ENCODE assay signal across 15 cellular contexts in the genomic region with DNA sequence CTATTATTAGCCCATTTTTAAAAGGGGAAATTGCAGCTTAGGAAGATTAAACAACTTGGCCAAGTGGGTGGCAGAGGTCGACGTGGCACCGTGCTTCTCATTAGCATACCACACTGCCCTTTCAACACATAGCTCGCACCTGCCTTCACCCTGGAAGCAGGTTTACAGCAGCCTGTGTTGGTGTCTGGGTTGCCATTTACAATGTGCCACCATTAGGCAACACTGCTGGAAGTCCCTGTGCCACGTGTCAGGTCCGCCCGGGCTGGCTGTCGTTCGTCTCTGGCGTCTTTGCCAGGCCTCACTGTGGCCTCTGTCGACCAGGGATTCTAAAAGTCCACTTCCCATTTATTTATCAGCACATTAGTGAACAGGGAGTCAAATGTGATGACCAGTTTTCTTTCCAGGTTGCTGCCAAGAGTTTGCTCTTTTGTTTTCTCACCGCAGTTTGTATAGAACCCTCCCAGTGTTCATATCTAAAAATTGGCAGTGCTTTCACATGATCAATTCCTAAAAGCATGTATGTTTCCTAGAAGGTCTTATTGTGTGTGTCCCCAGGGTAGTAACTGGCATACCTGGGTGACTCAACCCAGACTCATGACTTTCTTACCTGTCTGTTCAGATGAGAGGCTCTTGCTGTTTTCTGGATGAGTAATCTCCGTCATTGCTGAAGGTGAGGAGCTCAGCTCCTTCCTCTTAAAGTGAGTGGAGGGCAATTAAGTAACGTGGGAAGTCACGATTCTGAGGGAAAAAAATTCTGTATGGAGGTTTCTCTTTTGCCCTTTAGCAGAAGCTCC. TPM values are rescaled to one million over a fixed set of nuclear protein-coding genes. Genes with fewer than 3 reads are reported as not detected.
DNase-seq lines count a peak whose midpoint lies in the region; ATAC-seq and TF ChIP-seq lines count a peak whose summit lies in the region.
"Had no signal": no experiment of that assay in that cellular context is flagged by ENCODE, and none has a peak within 500 bp of the region (broad histone marks: within the 10 kb centered on the region; RNA-seq: fewer than 3 reads in every experiment).

No MANE protein-coding gene starts in this region.

- H3K9me3 Mint-ChIP-seq in activated CD8-positive, alpha-beta T cell treated with anti-CD3 and anti-CD28 coated beads for 36 hours = no peaks in the 10 kb centered on the region
- no peaks in the 10 kb centered on the region for H3K9me3 Mint-ChIP-seq in activated CD8-positive, alpha-beta T cell treated with anti-CD3 and anti-CD28 coated beads, Interleukin-2, amount 10 ng/mL, durations not matched to agents 7 days and 5 days (ENCODE audit: insufficient read depth)

- peaks cover 42% of the 10 kb centered on the region for H4K20me1 ChIP-seq in osteoblast (ENCODE audit: insufficient read depth, low read length)

- no peaks in the 10 kb centered on the region for H3K27me3 Mint-ChIP-seq in activated CD8-positive, alpha-beta T cell treated with anti-CD3 and anti-CD28 coated beads for 36 hours
- H3K27me3 Mint-ChIP-seq in activated CD8-positive, alpha-beta T cell treated with anti-CD3 and anti-CD28 coated beads, Interleukin-2, amount 10 ng/mL, durations not matched to agents 7 days and 5 days (ENCODE audit: low read depth) = no peaks in the 10 kb centered on the region

- H3K27me3 ChIP-seq in dorsolateral prefrontal cortex (no peaks in the 10 kb centered on the region), osteoblast (ENCODE audit: insufficient read depth, low read length) (no peaks in the 10 kb centered on the region)
- H3K27me3 ChIP-seq: gastrocnemius medialis had no signal

- H3K4me3 ChIP-seq in dorsolateral prefrontal cortex = peak overlapping the region in 6 of 59 donors; percentile 0 to 49 (median 7)
- H3K4me3 ChIP-seq in osteoblast (ENCODE audit: insufficient read depth, low read length) = no peak overlapping the region
- H3K4me3 ChIP-seq: gastrocnemius medialis, thoracic aorta had no signal

- CTCF ChIA-PET in activated CD8-positive, alpha-beta T cell treated with anti-CD3 and anti-CD28 coated beads for 36 hours (lab: Charles Lee) = interaction anchor here (1.0 kb wide), 1 partner anchor 393 kb away, joined by 3 read pairs; no protein-coding TSS in a partner anchor
- CTCF ChIA-PET in activated CD8-positive, alpha-beta T cell treated with anti-CD3 and anti-CD28 coated beads, Interleukin-2, amount 10 ng/mL, durations not matched to agents 7 days and 5 days (lab: Charles Lee) = no interaction called here

- H3K4me3 Mint-ChIP-seq in activated CD8-positive, alpha-beta T cell treated with anti-CD3 and anti-CD28 coated beads for 36 hours = no peak overlapping the region
- H3K4me3 Mint-ChIP-seq in activated CD8-positive, alpha-beta T cell treated with anti-CD3 and anti-CD28 coated beads, Interleukin-2, amount 10 ng/mL, durations not matched to agents 7 days and 5 days = no peak overlapping the region

- peaks cover 31% of the 10 kb centered on the region for H3K4me1 Mint-ChIP-seq in activated CD8-positive, alpha-beta T cell treated with anti-CD3 and anti-CD28 coated beads for 36 hours (ENCODE audit: low read depth)
- H3K4me1 Mint-ChIP-seq in activated CD8-positive, alpha-beta T cell treated with anti-CD3 and anti-CD28 coated beads, Interleukin-2, amount 10 ng/mL, durations not matched to agents 7 days and 5 days (ENCODE audit: low read depth) = peaks cover 31% of the 10 kb centered on the region

- peaks cover 71% of the 10 kb centered on the region for H3K36me3 Mint-ChIP-seq in activated CD8-positive, alpha-beta T cell treated with anti-CD3 and anti-CD28 coated beads for 36 hours (ENCODE audit: low read depth)
- peaks cover 67% of the 10 kb centered on the region for H3K36me3 Mint-ChIP-seq in activated CD8-positive, alpha-beta T cell treated with anti-CD3 and anti-CD28 coated beads, Interleukin-2, amount 10 ng/mL, durations not matched to agents 7 days and 5 days (ENCODE audit: low read depth)

- TF ChIP-seq CTCF in activated CD8-positive, alpha-beta T cell treated with anti-CD3 and anti-CD28 coated beads for 36 hours (IDR thresholded peaks at IDR 0.05) = no peak
- TF ChIP-seq CTCF in dorsolateral prefrontal cortex (IDR thresholded peaks at IDR 0.05 in 54 of 56, conservative IDR thresholded peaks at IDR 0.05 in 2 of 56; ENCODE audit: low read depth in 1 of 56, partially characterized antibody in 56 of 56) (no peak), osteoblast (IDR thresholded peaks at IDR 0.05; ENCODE audit: extremely low read depth, low read depth, low read length) (no peak)

- H3K4me2 ChIP-seq in osteoblast (ENCODE audit: insufficient read depth, low read length) = no peak overlapping the region

- intact Hi-C loops in activated CD8-positive, alpha-beta T cell treated with anti-CD3 and anti-CD28 coated beads for 36 hours (cut with micrococcal nuclease) = no loop called here
- intact Hi-C loops in dorsolateral prefrontal cortex (cut with DNase I) = no loop called here

- H3K79me2 ChIP-seq in osteoblast (ENCODE audit: insufficient read depth, low read length) = peaks cover 41% of the 10 kb centered on the region

- no peak overlapping the region for H3K27ac Mint-ChIP-seq in activated CD8-positive, alpha-beta T cell treated with anti-CD3 and anti-CD28 coated beads for 36 hours
- H3K27ac Mint-ChIP-seq in activated CD8-positive, alpha-beta T cell treated with anti-CD3 and anti-CD28 coated beads, Interleukin-2, amount 10 ng/mL, durations not matched to agents 7 days and 5 days = no peak overlapping the region

- no peak for DNase-seq in activated CD8-positive, alpha-beta T cell treated with anti-CD3 and anti-CD28 coated beads for 36 hours
- DNase-seq in activated CD8-positive, alpha-beta T cell treated with anti-CD3 and anti-CD28 coated beads, Interleukin-2, amount 10 ng/mL, durations not matched to agents 7 days and 5 days = no peak
- peak; percentile 95 for DNase-seq in HPDE6-E6E7 (ENCODE audit: extremely low spot score)
- peak in 1 of 10 donors; percentile 15 for DNase-seq in dorsolateral prefrontal cortex
- DNase-seq in osteoblast (ENCODE audit: insufficient read length, low spot score, missing footprints) = peak; percentile 65
- no peak for DNase-seq in stimulated activated CD4-positive, alpha-beta T cell treated with anti-CD3 and anti-CD28 coated beads, Interleukin-12 subunit alpha, Interleukin-12 subunit beta, amount 100 ng/mL, for 4 hours
- no peak for DNase-seq in mucosa of gallbladder (ENCODE audit: low spot score)
- DNase-seq: activated T-cell treated with anti-CD3 and anti-CD28 coated beads, Interleukin-2, amount 50 U/mL, for 48 hours; effector memory CD4-positive, alpha-beta T cell; gastrocnemius medialis; NCI-H2171; NK-92 treated with Interleukin-12 subunit alpha and Interleukin-12 subunit beta, amount 100 ng/mL, for 24 hours had no signal

- no peak overlapping the region for H2AFZ ChIP-seq in osteoblast (ENCODE audit: low read length)

- H3K36me3 ChIP-seq in osteoblast (ENCODE audit: insufficient read depth, low read length) = peaks cover 81% of the 10 kb centered on the region

- POLR2A ChIA-PET in activated CD8-positive, alpha-beta T cell treated with anti-CD3 and anti-CD28 coated beads for 36 hours (lab: Charles Lee) = interaction anchor here (1.2 kb wide), 1 partner anchor 10 kb away, joined by 3 read pairs; no protein-coding TSS in a partner anchor
- POLR2A ChIA-PET in activated CD8-positive, alpha-beta T cell treated with anti-CD3 and anti-CD28 coated beads, Interleukin-2, amount 10 ng/mL, durations not matched to agents 7 days and 5 days (lab: Charles Lee) = no interaction called here

- H3K4me1 ChIP-seq in osteoblast (ENCODE audit: insufficient read depth, low read length) = no peaks in the 10 kb centered on the region
- H3K4me1 ChIP-seq: gastrocnemius medialis had no signal

- ATAC-seq in activated CD8-positive, alpha-beta T cell treated with anti-CD3 and anti-CD28 coated beads for 36 hours = peak; percentile 24
- no peak for ATAC-seq in activated CD8-positive, alpha-beta T cell treated with anti-CD3 and anti-CD28 coated beads, Interleukin-2, amount 10 ng/mL, durations not matched to agents 7 days and 5 days
- ATAC-seq in GM19351 (IDR thresholded peaks at IDR 0.05; ENCODE audit: unreplicated experiment) = no peak
- ATAC-seq: gastrocnemius medialis, SK-N-SH treated with all-trans-retinoic acid at 6 μM for 48 hours had no signal

- H3K9me3 ChIP-seq in osteoblast (ENCODE audit: low read depth, low read length) = no peaks in the 10 kb centered on the region
- H3K9me3 ChIP-seq: gastrocnemius medialis, thoracic aorta had no signal

- H3K27ac ChIP-seq in dorsolateral prefrontal cortex (peak overlapping the region in 48 of 59 donors; percentile 5 to 80 (median 56)), osteoblast (ENCODE audit: low read depth, low read length) (no peak overlapping the region)
- H3K27ac ChIP-seq: gastrocnemius medialis, thoracic aorta had no signal

RNA-seq across cellular contexts. Expression of gene INSIG1, which starts 9.2 kb away (rescaled TPM):
- 10 to 100 TPM; 92.2 to 98.0 TPM for total RNA-seq in activated CD8-positive, alpha-beta T cell treated with anti-CD3 and anti-CD28 coated beads for 36 hours
- 10 to 100 TPM; 83.9 to 89.1 TPM for total RNA-seq in activated CD8-positive, alpha-beta T cell treated with anti-CD3 and anti-CD28 coated beads, Interleukin-2, amount 10 ng/mL, durations not matched to agents 7 days and 5 days
- total RNA-seq in dorsolateral prefrontal cortex = 100 to 1,000 TPM in 2 of 120 experiments, 10 to 100 TPM in 118; 24.8 to 174 (median 47.9) TPM
- 835 and 847 TPM in 2 replicates for total RNA-seq in osteoblast
- 256 TPM for total RNA-seq in mucosa of gallbladder

Comparison
In these comparisons a context has a peak if more than half of its experiments do, and no peak if none do; other contexts are left out.
1. DNase-seq: peak in HPDE6-E6E7 (single experiment) and osteoblast (single experiment); none in activated CD8-positive, alpha-beta T cell treated with anti-CD3 and anti-CD28 coated beads for 36 hours (single experiment), activated CD8-positive, alpha-beta T cell treated with anti-CD3 and anti-CD28 coated beads, Interleukin-2, amount 10 ng/mL, durations not matched to agents 7 days and 5 days (single experiment), stimulated activated CD4-positive, alpha-beta T cell treated with anti-CD3 and anti-CD28 coated beads, Interleukin-12 subunit alpha, Interleukin-12 subunit beta, amount 100 ng/mL, for 4 hours (single experiment) and mucosa of gallbladder (single experiment).